1 cellular context compared by ENCODE assay signal in genomic region chr9:95132406-95133350, GRCh38.
TF ChIP-seq lines count a peak whose summit lies in the region.

No MANE protein-coding gene starts in this region.

TF ChIP-seq in K562, 482 proteins besides CTCF, POLR2A, EP300 and RAD21 (continued from another document):
- TF ChIP-seq ZNF592 (IDR thresholded peaks at IDR 0.05): no peak
- no peak for TF ChIP-seq TCF3 (CRISPR knock-in tag; IDR thresholded peaks at IDR 0.05)
- TF ChIP-seq ZNF707 (CRISPR knock-in tag; conservative IDR thresholded peaks at IDR 0.05): no peak
- no peak for TF ChIP-seq ZNF239 (CRISPR knock-in tag; IDR thresholded peaks at IDR 0.05)
- no peak for TF ChIP-seq SLC30A9 (CRISPR knock-in tag; IDR thresholded peaks at IDR 0.05)
- peak; percentile 17; the same call in 1 of the 2 replicates for TF ChIP-seq BHLHE40 (IDR thresholded peaks at IDR 0.05; ENCODE audit: low read length)
- no peak for TF ChIP-seq NBN (IDR thresholded peaks at IDR 0.05; ENCODE audit: low read depth)
- no peak for TF ChIP-seq NCOA1 (IDR thresholded peaks at IDR 0.05; ENCODE audit: low read depth)
- TF ChIP-seq CTBP1 (IDR thresholded peaks at IDR 0.05; ENCODE audit: borderline replicate concordance): peak; percentile 44; the same call in 1 of the 2 replicates
- TF ChIP-seq PRMT5 (CRISPR knock-in tag; IDR thresholded peaks at IDR 0.05): no peak
- TF ChIP-seq ZNF551 (CRISPR knock-in tag; IDR thresholded peaks at IDR 0.05): no peak
- peak; percentile 32; the same call in 1 of the 2 replicates for TF ChIP-seq ATF4 (CRISPR knock-in tag; IDR thresholded peaks at IDR 0.05)
- TF ChIP-seq MEIS2 (IDR thresholded peaks at IDR 0.05; ENCODE audit: partially characterized antibody): peak; percentile 34
- TF ChIP-seq ZBTB17 (CRISPR knock-in tag; IDR thresholded peaks at IDR 0.05): no peak
- no peak for TF ChIP-seq MYNN (IDR thresholded peaks at IDR 0.05)
- no peak for TF ChIP-seq MYNN (CRISPR knock-in tag; IDR thresholded peaks at IDR 0.05)
- no peak for TF ChIP-seq CBX5 (IDR thresholded peaks at IDR 0.05; ENCODE audit: borderline replicate concordance, low read depth)
- no peak for TF ChIP-seq ZFPM2 (CRISPR knock-in tag; IDR thresholded peaks at IDR 0.05)
- no peak for TF ChIP-seq ZNF217 (CRISPR knock-in tag; IDR thresholded peaks at IDR 0.05)
- no peak for TF ChIP-seq MAFF (IDR thresholded peaks at IDR 0.05; ENCODE audit: low read length)
- no peak for TF ChIP-seq IRF1 (CRISPR knock-in tag; IDR thresholded peaks at IDR 0.05; ENCODE audit: borderline replicate concordance)
- TF ChIP-seq ZC3H8 (IDR thresholded peaks at IDR 0.05): no peak
- no peak for TF ChIP-seq ARID2 (IDR thresholded peaks at IDR 0.05)
- no peak for TF ChIP-seq NFE2L1 (tag; IDR thresholded peaks at IDR 0.05; ENCODE audit: borderline replicate concordance, low read depth)
- no peak for TF ChIP-seq KLF1 (tag; IDR thresholded peaks at IDR 0.05)
- TF ChIP-seq ATF3 (IDR thresholded peaks at IDR 0.05): peak; percentile 69; the same call in 1 of the 2 replicates
- no peak for TF ChIP-seq ATF3 (CRISPR knock-in tag; conservative IDR thresholded peaks at IDR 0.05)
- TF ChIP-seq ZNF785 (CRISPR knock-in tag; IDR thresholded peaks at IDR 0.05): no peak
- TF ChIP-seq WHSC1 (IDR thresholded peaks at IDR 0.05; ENCODE audit: low read length): no peak
- no peak for TF ChIP-seq ZMIZ1 (IDR thresholded peaks at IDR 0.05; ENCODE audit: low read depth in 2 of 2, low read length in 2 of 2)
- no peak for TF ChIP-seq ZNF589 (CRISPR knock-in tag; IDR thresholded peaks at IDR 0.05; ENCODE audit: low read depth)
- TF ChIP-seq JUND (IDR thresholded peaks at IDR 0.05; ENCODE audit: borderline replicate concordance, low read depth, low read length): peak; percentile 44; the same call in 1 of the 2 replicates
- TF ChIP-seq JUND (tag; IDR thresholded peaks at IDR 0.05; ENCODE audit: borderline replicate concordance, low read depth, low read length): no peak
- TF ChIP-seq POLR3A (IDR thresholded peaks at IDR 0.05; ENCODE audit: borderline replicate concordance, extremely low read depth, insufficient read depth, insufficient read length): no peak
- no peak for TF ChIP-seq BRF2 (IDR thresholded peaks at IDR 0.05; ENCODE audit: borderline replicate concordance, insufficient read depth, insufficient read length)
- no peak for TF ChIP-seq RREB1 (CRISPR knock-in tag; IDR thresholded peaks at IDR 0.05)
- TF ChIP-seq PHF21A (IDR thresholded peaks at IDR 0.05; ENCODE audit: borderline replicate concordance, low read depth): no peak
